In genomic region chr9:96566401-96567202, GRCh38 we compare ENCODE assay signal across 1 cellular context.
TF ChIP-seq lines count a peak whose summit lies in the region.

No MANE protein-coding gene starts in this region.

TF ChIP-seq in K562, 482 proteins besides CTCF, POLR2A, EP300 and RAD21 (continued from another document and continues in another):
- TF ChIP-seq MNT (conservative IDR thresholded peaks at IDR 0.05): peak; percentile 82 to 88
- TF ChIP-seq HMG20A (CRISPR knock-in tag; conservative IDR thresholded peaks at IDR 0.05): no peak
- no peak for TF ChIP-seq ZFP91 (CRISPR knock-in tag; IDR thresholded peaks at IDR 0.05)
- no peak for TF ChIP-seq ZNF740 (CRISPR knock-in tag; IDR thresholded peaks at IDR 0.05)
- no peak for TF ChIP-seq ZNF740 (tag; IDR thresholded peaks at IDR 0.05)
- no peak for TF ChIP-seq MCM5 (IDR thresholded peaks at IDR 0.05; ENCODE audit: low read depth)
- no peak for TF ChIP-seq ZNF707 (CRISPR knock-in tag; conservative IDR thresholded peaks at IDR 0.05)
- no peak for TF ChIP-seq SMARCA4 (IDR thresholded peaks at IDR 0.05)
- no peak for TF ChIP-seq CREBBP (IDR thresholded peaks at IDR 0.05; ENCODE audit: low read depth, low read length)
- TF ChIP-seq TEAD2 (tag; IDR thresholded peaks at IDR 0.05): no peak
- no peak for TF ChIP-seq CHD1 (IDR thresholded peaks at IDR 0.05; ENCODE audit: low read length)
- 0 out of 2 replicates have a peak, but pooled peaks have one; percentile 72 for TF ChIP-seq KAT7 (CRISPR knock-in tag; IDR thresholded peaks at IDR 0.05; ENCODE audit: borderline replicate concordance)
- TF ChIP-seq EZH2 (IDR thresholded peaks at IDR 0.05; ENCODE audit: borderline replicate concordance, low read depth, low read length): no peak
- TF ChIP-seq ZBTB12 (CRISPR knock-in tag; IDR thresholded peaks at IDR 0.05): no peak
- peak; percentile 24; the same call in 1 of the 2 replicates for TF ChIP-seq ZNF384 (IDR thresholded peaks at IDR 0.05; ENCODE audit: low read depth, low read length)
- TF ChIP-seq E2F1 (CRISPR knock-in tag; IDR thresholded peaks at IDR 0.05): 0 out of 2 replicates have a peak, but pooled peaks have one; percentile 21
- TF ChIP-seq MYNN (IDR thresholded peaks at IDR 0.05): no peak
- no peak for TF ChIP-seq MYNN (CRISPR knock-in tag; IDR thresholded peaks at IDR 0.05)
- TF ChIP-seq NCOA2 (IDR thresholded peaks at IDR 0.05; ENCODE audit: partially characterized antibody in 2 of 2): no peak
- no peak for TF ChIP-seq NR2C1 (IDR thresholded peaks at IDR 0.05)
- no peak for TF ChIP-seq NR2C1 (tag; IDR thresholded peaks at IDR 0.05)
- TF ChIP-seq CHCHD3 (CRISPR knock-in tag; IDR thresholded peaks at IDR 0.05): no peak
- 0 out of 2 replicates have a peak, but pooled peaks have one; percentile 50 for TF ChIP-seq FOXJ2 (tag; IDR thresholded peaks at IDR 0.05)
- no peak for TF ChIP-seq RNF219 (CRISPR knock-in tag; IDR thresholded peaks at IDR 0.05)
- peak; percentile 74; the same call in 1 of the 2 replicates for TF ChIP-seq SAFB (IDR thresholded peaks at IDR 0.05; ENCODE audit: borderline replicate concordance, low read depth, low read length)
- no peak for TF ChIP-seq PTRF (tag; IDR thresholded peaks at IDR 0.05)
- TF ChIP-seq SNIP1 (IDR thresholded peaks at IDR 0.05; ENCODE audit: low read depth): no peak
- no peak for TF ChIP-seq MED1 (CRISPR knock-in tag; IDR thresholded peaks at IDR 0.05; ENCODE audit: borderline replicate concordance)
- no peak for TF ChIP-seq ZNF146 (CRISPR knock-in tag; IDR thresholded peaks at IDR 0.05; ENCODE audit: unreplicated experiment)
- TF ChIP-seq ELF1 (tag; IDR thresholded peaks at IDR 0.05): peak; percentile 98
- no peak for TF ChIP-seq TCFL5 (CRISPR knock-in tag; conservative IDR thresholded peaks at IDR 0.05)
- no peak for TF ChIP-seq TEAD1 (CRISPR knock-in tag; IDR thresholded peaks at IDR 0.05)
- no peak for TF ChIP-seq RBM17 (IDR thresholded peaks at IDR 0.05; ENCODE audit: borderline replicate concordance, low read depth, low read length)
- peak; percentile 79 for TF ChIP-seq HMGN3 (IDR thresholded peaks at IDR 0.05; ENCODE audit: borderline replicate concordance, extremely low read depth, insufficient read length, low read depth, low read length)
- no peak for TF ChIP-seq ZNF224 (CRISPR knock-in tag; IDR thresholded peaks at IDR 0.05)
- no peak for TF ChIP-seq RAD51 (IDR thresholded peaks at IDR 0.05; ENCODE audit: borderline replicate concordance, low read depth)
- TF ChIP-seq KLF16 (IDR thresholded peaks at IDR 0.05): no peak
- TF ChIP-seq MEF2D (tag; conservative IDR thresholded peaks at IDR 0.05; ENCODE audit: low read depth): no peak
- TF ChIP-seq SP2 (IDR thresholded peaks at IDR 0.05; ENCODE audit: extremely low read depth, low read depth, low read length, poor library complexity, severe bottlenecking): no peak
- TF ChIP-seq EHMT2 (IDR thresholded peaks at IDR 0.05): no peak
- no peak for TF ChIP-seq SMAD3 (CRISPR knock-in tag; conservative IDR thresholded peaks at IDR 0.05)
- TF ChIP-seq CHAMP1 (IDR thresholded peaks at IDR 0.05): 0 out of 2 replicates have a peak, but pooled peaks have one; percentile 27
- TF ChIP-seq NFATC3 (IDR thresholded peaks at IDR 0.05): no peak
- TF ChIP-seq CHD4 (IDR thresholded peaks at IDR 0.05; ENCODE audit: insufficient read depth, insufficient replicate concordance, low read depth, low read length, poor library complexity, severe bottlenecking): no peak
- TF ChIP-seq ZNF75A (CRISPR knock-in tag; IDR thresholded peaks at IDR 0.05): no peak
- 0 out of 2 replicates have a peak, but pooled peaks have one; percentile 20 for TF ChIP-seq CBX1 (IDR thresholded peaks at IDR 0.05; ENCODE audit: low read depth)
- TF ChIP-seq C11orf30 (IDR thresholded peaks at IDR 0.05; ENCODE audit: low read depth): no peak
- no peak for TF ChIP-seq NONO (IDR thresholded peaks at IDR 0.05; ENCODE audit: low read depth in 2 of 2, low read length in 1 of 2)
- TF ChIP-seq BCOR (IDR thresholded peaks at IDR 0.05): no peak
- no peak for TF ChIP-seq ZNF518B (CRISPR knock-in tag; IDR thresholded peaks at IDR 0.05)
- TF ChIP-seq ZNF644 (tag; IDR thresholded peaks at IDR 0.05; ENCODE audit: low read depth): no peak
- TF ChIP-seq CREM (IDR thresholded peaks at IDR 0.05; ENCODE audit: low read depth): peak; percentile 69
- TF ChIP-seq KLF10 (CRISPR knock-in tag; IDR thresholded peaks at IDR 0.05): no peak
- TF ChIP-seq SMARCC2 (IDR thresholded peaks at IDR 0.05; ENCODE audit: low read depth): no peak
- TF ChIP-seq MAX (CRISPR knock-in tag; IDR thresholded peaks at IDR 0.05): peak; percentile 39; the same call in 1 of the 2 replicates
- TF ChIP-seq PURB (CRISPR knock-in tag; IDR thresholded peaks at IDR 0.05; ENCODE audit: low read depth): no peak
- no peak for TF ChIP-seq HBP1 (CRISPR knock-in tag; IDR thresholded peaks at IDR 0.05)
